Comparison of ENCODE assay signal across 10 cellular contexts in the genomic region with DNA sequence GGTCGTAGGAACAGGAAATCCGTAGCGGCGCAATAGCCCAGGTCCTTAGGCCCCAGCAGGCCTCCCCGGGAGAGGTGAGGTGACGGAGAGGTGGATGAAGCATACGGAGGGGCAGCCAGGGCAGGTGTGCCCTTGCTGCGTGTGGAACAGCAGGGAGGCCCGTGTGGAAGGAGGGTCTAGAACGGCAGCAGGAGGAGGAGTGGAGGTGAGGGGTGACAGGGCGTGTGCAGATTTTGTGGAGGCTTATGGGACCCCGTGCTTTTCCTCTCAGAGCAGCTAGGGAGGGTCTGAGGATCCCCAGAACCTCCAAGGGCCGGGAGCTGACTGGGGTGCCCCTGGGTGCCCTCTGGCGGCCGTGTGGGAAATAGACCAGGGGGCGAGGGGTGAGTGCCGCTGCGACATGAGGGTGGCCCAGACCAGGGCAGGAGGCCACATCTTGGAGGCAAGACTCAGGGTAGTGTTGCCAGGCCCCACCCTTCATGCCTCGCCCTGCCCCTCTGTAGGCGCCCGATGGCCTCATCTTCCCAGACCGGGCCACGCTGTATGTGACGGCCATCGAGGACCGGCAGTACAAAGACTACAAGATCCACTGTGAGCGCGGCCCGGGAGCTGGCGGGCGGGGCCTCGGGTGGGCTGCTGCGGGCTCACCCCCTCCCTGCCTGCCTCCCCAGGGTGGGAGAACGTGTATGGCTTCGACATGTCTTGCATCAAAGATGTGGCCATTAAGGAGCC. TPM values are rescaled to one million over a fixed set of nuclear protein-coding genes. Genes with fewer than 3 reads are reported as not detected.
A peak's percentile ranks its signal among the peaks of the same experiment; 100 is the strongest.
DNase-seq lines count a peak whose midpoint lies in the region; ATAC-seq, FAIRE-seq and TF ChIP-seq lines count a peak whose summit lies in the region.
"Had no signal": no experiment of that assay in that cellular context is flagged by ENCODE, and none has a peak within 500 bp of the region (broad histone marks: within the 10 kb centered on the region; RNA-seq: fewer than 3 reads in every experiment).

No MANE protein-coding gene starts in this region.

- H3K9me3 ChIP-seq in small intestine (ENCODE audit: control insufficient read depth, low read depth) (no peaks in the 10 kb centered on the region), tibial nerve (no peaks in the 10 kb centered on the region)

- H3K4me1 ChIP-seq in small intestine (ENCODE audit: control insufficient read depth in 2 of 2, insufficient read depth in 1 of 2, low read depth in 1 of 2, low read length in 1 of 2), result peaks cover 2 to 7% of the 10 kb centered on the region in 2 donors
- peaks cover 0 to 24% (median 14%) of the 10 kb centered on the region in 4 donors for H3K4me1 ChIP-seq in tibial nerve

- no peak for TF ChIP-seq POLR2A in tibial nerve (IDR thresholded peaks at IDR 0.05)

- H3K9me3 Mint-ChIP-seq in activated CD8-positive, alpha-beta memory T cell treated with anti-CD3 and anti-CD28 coated beads, Interleukin-2, amount 10 ng/mL, durations not matched to agents 7 days and 5 days (ENCODE audit: low read depth), result no peaks in the 10 kb centered on the region
- H3K9me3 Mint-ChIP-seq in effector memory CD8-positive, alpha-beta T cell, result no peaks in the 10 kb centered on the region
- H3K9me3 Mint-ChIP-seq: central memory CD8-positive, alpha-beta T cell; naive thymus-derived CD8-positive, alpha-beta T cell had no signal

- WGBS in small intestine, 3 donors, result 71 to 82% (median 78%) methylated on average over 33 to 35 of the region's 35 CpGs
- 76 to 79% methylated on average over 26 to 34 of the region's 35 CpGs for WGBS in tibial nerve, 2 donors

- no peaks in the 10 kb centered on the region for H3K27me3 Mint-ChIP-seq in activated CD8-positive, alpha-beta memory T cell treated with anti-CD3 and anti-CD28 coated beads, Interleukin-2, amount 10 ng/mL, durations not matched to agents 7 days and 5 days
- H3K27me3 Mint-ChIP-seq in effector memory CD8-positive, alpha-beta T cell, result no peaks in the 10 kb centered on the region
- H3K27me3 Mint-ChIP-seq: central memory CD8-positive, alpha-beta T cell; naive thymus-derived CD8-positive, alpha-beta T cell had no signal

- H3K4me3 ChIP-seq in small intestine (ENCODE audit: low read depth in 1 of 2, low read length in 2 of 2) (no peak overlapping the region), tibial nerve (no peak overlapping the region)

- ATAC-seq in activated CD8-positive, alpha-beta memory T cell treated with anti-CD3 and anti-CD28 coated beads, Interleukin-2, amount 10 ng/mL, durations not matched to agents 7 days and 5 days, result no peak
- no peak for ATAC-seq in effector memory CD8-positive, alpha-beta T cell (replicated peaks)
- ATAC-seq in HG03521 (IDR thresholded peaks at IDR 0.05; ENCODE audit: unreplicated experiment), result no peak
- ATAC-seq: naive thymus-derived CD8-positive, alpha-beta T cell had no signal

- H3K27me3 ChIP-seq in small intestine (ENCODE audit: control insufficient read depth in 2 of 2, insufficient read depth in 2 of 2, low read length in 2 of 2) (no peaks in the 10 kb centered on the region), tibial nerve (peaks cover 0 to under 1% of the 10 kb centered on the region in 2 donors)

- peak; percentile 44 for DNase-seq in activated CD8-positive, alpha-beta memory T cell treated with anti-CD3 and anti-CD28 coated beads, Interleukin-2, amount 10 ng/mL, durations not matched to agents 7 days and 5 days
- no peak for DNase-seq in activated CD8-positive, alpha-beta memory T cell treated with anti-CD3 and anti-CD28 coated beads, Interleukin-2, amount 50 U/mL, for 48 hours
- DNase-seq in NAMALWA (ENCODE audit: low spot score) (peak; percentile 64), ecto neural progenitor cell (ENCODE audit: low spot score) (peak; percentile 63), small intestine (peak; percentile 35), tibial nerve (ENCODE audit: low spot score in 2 of 2) (no peak)
- no peak for DNase-seq in effector memory CD8-positive, alpha-beta T cell
- DNase-seq: naive thymus-derived CD8-positive, alpha-beta T cell had no signal

- H3K27ac Mint-ChIP-seq in activated CD8-positive, alpha-beta memory T cell treated with anti-CD3 and anti-CD28 coated beads, Interleukin-2, amount 10 ng/mL, durations not matched to agents 7 days and 5 days, result no peak overlapping the region
- no peak overlapping the region for H3K27ac Mint-ChIP-seq in effector memory CD8-positive, alpha-beta T cell

- CTCF ChIA-PET in activated CD8-positive, alpha-beta memory T cell treated with anti-CD3 and anti-CD28 coated beads, Interleukin-2, amount 10 ng/mL, durations not matched to agents 7 days and 5 days (lab: Charles Lee), result interaction anchor here (0.6 to 2.0 kb wide), 5 partner anchors 11 to 104 kb away, joined by 3 to 5 read pairs (median 4); a partner anchor contains a TSS

- peaks cover 12 to 16% of the 10 kb centered on the region in 2 donors for H3K36me3 ChIP-seq in small intestine (ENCODE audit: control insufficient read depth in 2 of 2, insufficient read depth in 2 of 2, low read length in 2 of 2)
- H3K36me3 ChIP-seq in tibial nerve, result peaks cover 0 to 81% (median 30%) of the 10 kb centered on the region in 3 donors

- TF ChIP-seq EP300 in tibial nerve (IDR thresholded peaks at IDR 0.05), result no peak

- peaks cover 27% of the 10 kb centered on the region for H3K36me3 Mint-ChIP-seq in activated CD8-positive, alpha-beta memory T cell treated with anti-CD3 and anti-CD28 coated beads, Interleukin-2, amount 10 ng/mL, durations not matched to agents 7 days and 5 days
- H3K36me3 Mint-ChIP-seq in effector memory CD8-positive, alpha-beta T cell (ENCODE audit: insufficient read depth), result peaks cover 67% of the 10 kb centered on the region

- no peak for FAIRE-seq in small intestine (lab: Jason Lieb, UNC)

- peak in 2 of 5 experiments; percentile 11 to 31 for TF ChIP-seq CTCF in tibial nerve (IDR thresholded peaks at IDR 0.05)

- H3K4me3 Mint-ChIP-seq in activated CD8-positive, alpha-beta memory T cell treated with anti-CD3 and anti-CD28 coated beads, Interleukin-2, amount 10 ng/mL, durations not matched to agents 7 days and 5 days, result no peak overlapping the region
- H3K4me3 Mint-ChIP-seq in effector memory CD8-positive, alpha-beta T cell, result no peak overlapping the region
- H3K4me3 Mint-ChIP-seq: central memory CD8-positive, alpha-beta T cell; naive thymus-derived CD8-positive, alpha-beta T cell had no signal

- H3K27ac ChIP-seq in small intestine (ENCODE audit: low read depth in 1 of 2, low read length in 1 of 2), result no peak overlapping the region
- no peak overlapping the region for H3K27ac ChIP-seq in tibial nerve

- peaks cover 32% of the 10 kb centered on the region for H3K4me1 Mint-ChIP-seq in activated CD8-positive, alpha-beta memory T cell treated with anti-CD3 and anti-CD28 coated beads, Interleukin-2, amount 10 ng/mL, durations not matched to agents 7 days and 5 days
- H3K4me1 Mint-ChIP-seq in effector memory CD8-positive, alpha-beta T cell (ENCODE audit: low read depth in 2 of 2), result peaks cover 12 to 16% of the 10 kb centered on the region in 2 donors

RNA-seq across cellular contexts. Expression of a gene that starts 5.0 kb away (rescaled TPM):
- total RNA-seq in activated CD8-positive, alpha-beta memory T cell treated with anti-CD3 and anti-CD28 coated beads, Interleukin-2, amount 10 ng/mL, durations not matched to agents 7 days and 5 days, result 1 to 10 TPM; 2.7 to 3.5 TPM
- 1 to 10 TPM in 1 of 3 donors, under 1 TPM in 1, not detected in 1; 0.27 to 2.7 TPM for polyA plus RNA-seq in small intestine
- total RNA-seq in tibial nerve, result 1 to 10 TPM in 2 of 4 donors, not detected in 2; 1.5 to 4.3 TPM

RNA-seq across cellular contexts. Expression of a gene that starts 6.5 kb away (rescaled TPM):
- 1 to 10 TPM; 1.6 TPM for total RNA-seq in activated CD8-positive, alpha-beta memory T cell treated with anti-CD3 and anti-CD28 coated beads, Interleukin-2, amount 10 ng/mL, durations not matched to agents 7 days and 5 days
- polyA plus RNA-seq in small intestine, result 1 to 10 TPM in 1 of 3 donors, not detected in 2; 4.5 TPM
- 1 to 10 TPM in 3 of 4 donors, under 1 TPM in 1; 0.44 to 4.1 (median 2.2) TPM for total RNA-seq in tibial nerve

RNA-seq across cellular contexts. Expression of a gene that starts 7.3 kb away (rescaled TPM):
- total RNA-seq in activated CD8-positive, alpha-beta memory T cell treated with anti-CD3 and anti-CD28 coated beads, Interleukin-2, amount 10 ng/mL, durations not matched to agents 7 days and 5 days, result 100 to 1,000 TPM; 145 to 257 TPM
- polyA plus RNA-seq in small intestine, result 100 to 1,000 TPM in 1 of 3 donors, 10 to 100 TPM in 2; 56.8 to 194 (median 86.7) TPM
- total RNA-seq in tibial nerve, result 100 to 1,000 TPM; 106 to 147 (median 132) TPM

RNA-seq across cellular contexts. Expression of a gene that starts 18.7 kb away (rescaled TPM):
- 10 to 100 TPM; 90.6 to 94.5 TPM for total RNA-seq in activated CD8-positive, alpha-beta memory T cell treated with anti-CD3 and anti-CD28 coated beads, Interleukin-2, amount 10 ng/mL, durations not matched to agents 7 days and 5 days
- polyA plus RNA-seq in small intestine, result 10 to 100 TPM; 11.2 to 36.6 (median 14.1) TPM
- total RNA-seq in tibial nerve, result 1 to 10 TPM; 4.7 to 6.8 (median 5.8) TPM

RNA-seq across cellular contexts. Expression of a gene that starts 18.8 kb away (rescaled TPM):
- total RNA-seq in activated CD8-positive, alpha-beta memory T cell treated with anti-CD3 and anti-CD28 coated beads, Interleukin-2, amount 10 ng/mL, durations not matched to agents 7 days and 5 days, result 100 to 1,000 TPM; 159 to 170 TPM
- 100 to 1,000 TPM in 2 of 3 donors, 10 to 100 TPM in 1; 98.4 to 255 (median 139) TPM for polyA plus RNA-seq in small intestine
- 10 to 100 TPM; 41.4 to 85.2 (median 72.4) TPM for total RNA-seq in tibial nerve

Comparison
In these comparisons a context has a peak if more than half of its experiments do, and no peak if none do; other contexts are left out.
1. DNase-seq: peak in activated CD8-positive, alpha-beta memory T cell treated with anti-CD3 and anti-CD28 coated beads, Interleukin-2, amount 10 ng/mL, durations not matched to agents 7 days and 5 days (single experiment), NAMALWA (single experiment), ecto neural progenitor cell (single experiment) and small intestine (single experiment); none in activated CD8-positive, alpha-beta memory T cell treated with anti-CD3 and anti-CD28 coated beads, Interleukin-2, amount 50 U/mL, for 48 hours (single experiment), effector memory CD8-positive, alpha-beta T cell (0 of 3) and tibial nerve (0 of 2).